Comparison of ENCODE assay signal across 27 cellular contexts in genomic region chr1:246093230-246093629, GRCh38.
"Had no signal": no experiment of that assay in that cellular context is flagged by ENCODE, and none has a peak within 500 bp of the region (broad histone marks: within the 10 kb centered on the region; RNA-seq: fewer than 3 reads in every experiment).

No MANE protein-coding gene starts in this region.

- ATAC-seq: effector memory CD8-positive, alpha-beta T cell; esophagus mucosa; foreskin keratinocyte; gastrocnemius medialis; gastroesophageal sphincter; heart left ventricle; heart right ventricle had no signal

- DNase-seq: colonic mucosa; cortex of kidney; dermis blood vessel endothelial cell; dorsolateral prefrontal cortex; effector CD4-positive, alpha-beta T cell; effector CD8-positive, alpha-beta T cell; effector memory CD4-positive, alpha-beta T cell; effector memory CD8-positive, alpha-beta T cell; endodermal cell; erythroblast; esophagus squamous epithelium; foreskin fibroblast; foreskin keratinocyte; foreskin melanocyte; gastrocnemius medialis; glutamatergic neuron; head of caudate nucleus; heart left ventricle; heart right ventricle had no signal

- H3K4me1 ChIP-seq: colonic mucosa, esophagus squamous epithelium, foreskin keratinocyte, heart right ventricle had no signal

- H3K27ac ChIP-seq: colonic mucosa, coronary artery, dorsolateral prefrontal cortex, epithelial cell of prostate, esophagus muscularis mucosa, esophagus squamous epithelium, foreskin keratinocyte, gastrocnemius medialis, gastroesophageal sphincter, heart left ventricle, heart right ventricle had no signal

- H3K27me3 ChIP-seq: colonic mucosa, dorsolateral prefrontal cortex, esophagus muscularis mucosa, esophagus squamous epithelium, foreskin keratinocyte, gastrocnemius medialis, gastroesophageal sphincter, heart left ventricle, heart right ventricle had no signal

- H3K9me3 ChIP-seq: colonic mucosa, esophagus muscularis mucosa, esophagus squamous epithelium, gastrocnemius medialis, gastroesophageal sphincter had no signal

- H3K36me3 ChIP-seq: colonic mucosa, esophagus muscularis mucosa, esophagus squamous epithelium, gastrocnemius medialis, gastroesophageal sphincter, heart left ventricle, heart right ventricle had no signal

- FAIRE-seq: colon, endometrium, frontal cortex had no signal

- H3K4me3 ChIP-seq: colonic mucosa, coronary artery, dorsolateral prefrontal cortex, esophagus muscularis mucosa, esophagus squamous epithelium, gastrocnemius medialis, gastroesophageal sphincter, heart left ventricle, heart right ventricle had no signal
